ENCODE assay signal across 35 cellular contexts in the genomic region with DNA sequence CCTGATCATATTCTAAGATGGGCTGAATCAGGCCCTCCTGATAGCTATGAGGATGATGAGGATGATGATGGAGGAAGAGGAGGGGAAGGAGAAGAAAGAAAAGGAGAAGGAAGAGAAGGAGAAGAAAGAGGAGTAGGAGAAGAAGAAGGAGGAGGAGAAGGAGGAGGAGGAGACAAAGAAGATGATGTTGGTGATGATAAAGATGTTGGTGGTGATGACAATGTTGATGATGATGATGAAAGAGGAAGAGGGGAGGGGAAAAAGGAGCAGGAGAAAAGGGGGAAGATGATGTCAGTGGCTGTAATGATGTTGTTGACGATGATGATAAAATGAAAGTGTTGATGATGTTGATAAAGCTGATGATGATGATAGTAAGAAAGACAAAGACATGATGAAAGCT.
"Had no signal": no experiment of that assay in that cellular context is flagged by ENCODE, and none has a peak within 500 bp of the region (broad histone marks: within the 10 kb centered on the region; RNA-seq: fewer than 3 reads in every experiment).

No MANE protein-coding gene starts in this region.

- H3K27ac ChIP-seq: adrenal gland, body of pancreas, brain microvascular endothelial cell, breast epithelium, VCaP had no signal

- H3K27ac Mint-ChIP-seq: activated B cell treated with CpG ODN at 0.5 μM for 24 hours; activated CD4-positive, alpha-beta memory T cell treated with anti-CD3 and anti-CD28 coated beads for 36 hours; activated CD4-positive, alpha-beta T cell treated with anti-CD3 and anti-CD28 coated beads, Interleukin-2, amount 10 ng/mL, durations not matched to agents 24 days and 14 days; activated CD8-positive, alpha-beta T cell treated with anti-CD3 and anti-CD28 coated beads for 36 hours; activated naive CD4-positive, alpha-beta T cell treated with anti-CD3 and anti-CD28 coated beads for 36 hours; activated naive CD8-positive, alpha-beta T cell treated with anti-CD3 and anti-CD28 coated beads for 36 hours; activated T-cell treated with anti-CD3 and anti-CD28 coated beads, Interleukin-2, amount 50 U/mL, for 72 hours; activated T-helper 1 cell treated with anti-CD3 and anti-CD28 coated beads, Interleukin-12 subunit alpha, Interleukin-12 subunit beta, Interleukin-2, Interleukin-4 antibody, amounts not matched to agents 30 ng/mL and 10 ng/mL and 1 ng/mL, durations not matched to agents 14 hours and 24 hours and 36 hours; activated T-helper 17 cell treated with anti-CD3 and anti-CD28 coated beads, Interleukin-2, amount 50 U/mL, for 72 hours; T-helper 1 cell treated with Interleukin-12 subunit alpha and Interleukin-12 subunit beta and Interleukin-4 antibody, amounts not matched to agents 30 μg/mL and 1 μg/mL, for 36 hours; T-helper 2 cell treated with Interferon-gamma antibody and Interleukin-4, amounts not matched to agents 5 μg/mL and 100 μg/mL, for 36 hours had no signal

- H3K27me3 ChIP-seq: adrenal gland, body of pancreas, brain microvascular endothelial cell, breast epithelium had no signal

- H3K9me3 Mint-ChIP-seq: activated B cell treated with CpG ODN at 0.5 μM for 24 hours; activated CD4-positive, alpha-beta memory T cell treated with anti-CD3 and anti-CD28 coated beads for 36 hours; activated T-helper 17 cell treated with anti-CD3 and anti-CD28 coated beads, Interleukin-2, amount 50 U/mL, for 72 hours; T-helper 1 cell treated with Interleukin-12 subunit alpha and Interleukin-12 subunit beta and Interleukin-4 antibody, amounts not matched to agents 30 μg/mL and 1 μg/mL, for 36 hours; T-helper 2 cell treated with Interferon-gamma antibody and Interleukin-4, amounts not matched to agents 5 μg/mL and 100 μg/mL, for 36 hours had no signal

- ATAC-seq: activated CD8-positive, alpha-beta T cell treated with anti-CD3 and anti-CD28 coated beads for 36 hours; activated naive CD4-positive, alpha-beta T cell treated with anti-CD3 and anti-CD28 coated beads, Interleukin-2, amount 50 U/mL, for 72 hours; activated T-cell treated with anti-CD3 and anti-CD28 coated beads, Interleukin-2, amount 50 U/mL, for 4 hours; activated T-cell treated with anti-CD3 and anti-CD28 coated beads, Interleukin-2, amount 50 U/mL, for 72 hours; activated T-helper 17 cell treated with anti-CD3 and anti-CD28 coated beads, Interleukin-2, amount 50 U/mL, for 72 hours; body of pancreas had no signal

- H3K4me1 ChIP-seq: body of pancreas, breast epithelium had no signal

- DNase-seq: activated B cell treated with CpG ODN at 0.5 μM for 24 hours; activated CD4-positive, alpha-beta memory T cell treated with anti-CD3 and anti-CD28 coated beads for 36 hours; activated CD4-positive, alpha-beta T cell treated with anti-CD3 and anti-CD28 coated beads for 4 hours; activated CD4-positive, alpha-beta T cell treated with anti-CD3 and anti-CD28 coated beads, Interleukin-2, amount 10 ng/mL, durations not matched to agents 24 days and 14 days; activated CD4-positive, alpha-beta T cell treated with anti-CD3 and anti-CD28 coated beads, Interleukin-2, amount 50 U/mL, for 1 hour; activated CD4-positive, alpha-beta T cell treated with anti-CD3 and anti-CD28 coated beads, Interleukin-2, amount 50 U/mL, for 4 hours; activated CD4-positive, CD25-positive, alpha-beta regulatory T cell treated with anti-CD3 and anti-CD28 coated beads, Interleukin-2, amount 50 U/mL, for 72 hours; activated CD8-positive, alpha-beta memory T cell treated with anti-CD3 and anti-CD28 coated beads, Interleukin-2, amount 50 U/mL, for 4 hours; activated CD8-positive, alpha-beta T cell treated with anti-CD3 and anti-CD28 coated beads for 36 hours; activated gamma-delta T cell treated with Interleukin-2 at 50 U/mL for 16 hours; activated naive CD4-positive, alpha-beta T cell; activated naive CD4-positive, alpha-beta T cell treated with anti-CD3 and anti-CD28 coated beads for 36 hours; activated naive CD4-positive, alpha-beta T cell treated with anti-CD3 and anti-CD28 coated beads, Interleukin-2, amount 50 U/mL, for 16 hours; activated naive CD8-positive, alpha-beta T cell treated with anti-CD3 and anti-CD28 coated beads for 36 hours; activated T-cell treated with anti-CD3 and anti-CD28 coated beads for 4 hours; activated T-cell treated with anti-CD3 and anti-CD28 coated beads, Interleukin-2, amount 50 U/mL, for 1 hour; activated T-cell treated with anti-CD3 and anti-CD28 coated beads, Interleukin-2, amount 50 U/mL, for 4 hours; activated T-cell treated with anti-CD3 and anti-CD28 coated beads, Interleukin-2, amount 50 U/mL, for 72 hours; adrenal gland; amniotic stem cell; aorta; body of pancreas; brain microvascular endothelial cell; central memory CD4-positive, alpha-beta T cell; T-helper 2 cell; T-helper 9 cell had no signal

- FAIRE-seq: astrocyte, TTC549 had no signal

- H3K4me3 ChIP-seq: adrenal gland, body of pancreas, breast epithelium had no signal

- H3K36me3 Mint-ChIP-seq: activated CD4-positive, alpha-beta memory T cell treated with anti-CD3 and anti-CD28 coated beads for 36 hours; activated naive CD4-positive, alpha-beta T cell treated with anti-CD3 and anti-CD28 coated beads, Interleukin-2, amount 50 U/mL, for 72 hours; activated naive CD8-positive, alpha-beta T cell treated with anti-CD3 and anti-CD28 coated beads for 36 hours had no signal

- H3K9me3 ChIP-seq: adrenal gland, body of pancreas, breast epithelium had no signal

- H3K4me1 Mint-ChIP-seq: activated B cell treated with CpG ODN at 0.5 μM for 24 hours; activated CD4-positive, alpha-beta T cell treated with anti-CD3 and anti-CD28 coated beads, Interleukin-2, amount 10 ng/mL, durations not matched to agents 24 days and 14 days; activated naive CD8-positive, alpha-beta T cell treated with anti-CD3 and anti-CD28 coated beads for 36 hours; activated T-helper 17 cell treated with anti-CD3 and anti-CD28 coated beads, Interleukin-2, amount 50 U/mL, for 72 hours had no signal

- H3K36me3 ChIP-seq: adrenal gland, brain microvascular endothelial cell, breast epithelium had no signal

- H3K4me3 Mint-ChIP-seq: activated B cell treated with CpG ODN at 0.5 μM for 24 hours; activated CD4-positive, alpha-beta memory T cell treated with anti-CD3 and anti-CD28 coated beads for 36 hours; activated CD4-positive, alpha-beta T cell treated with anti-CD3 and anti-CD28 coated beads, Interleukin-2, amount 10 ng/mL, durations not matched to agents 24 days and 14 days; activated CD8-positive, alpha-beta T cell treated with anti-CD3 and anti-CD28 coated beads for 36 hours; activated naive CD4-positive, alpha-beta T cell treated with anti-CD3 and anti-CD28 coated beads for 36 hours; activated naive CD8-positive, alpha-beta T cell treated with anti-CD3 and anti-CD28 coated beads for 36 hours; activated T-cell treated with anti-CD3 and anti-CD28 coated beads, Interleukin-2, amount 50 U/mL, for 4 hours; activated T-cell treated with anti-CD3 and anti-CD28 coated beads, Interleukin-2, amount 50 U/mL, for 72 hours; activated T-helper 1 cell treated with anti-CD3 and anti-CD28 coated beads, Interleukin-12 subunit alpha, Interleukin-12 subunit beta, Interleukin-2, Interleukin-4 antibody, amounts not matched to agents 30 ng/mL and 10 ng/mL and 1 ng/mL, durations not matched to agents 14 hours and 24 hours and 36 hours; activated T-helper 17 cell treated with anti-CD3 and anti-CD28 coated beads, Interleukin-2, amount 50 U/mL, for 72 hours; T-helper 1 cell treated with Interleukin-12 subunit alpha and Interleukin-12 subunit beta and Interleukin-4 antibody, amounts not matched to agents 30 μg/mL and 1 μg/mL, for 36 hours; T-helper 2 cell treated with Interferon-gamma antibody and Interleukin-4, amounts not matched to agents 5 μg/mL and 100 μg/mL, for 36 hours had no signal
